Comparison of ENCODE assay signal across 1 cellular context in the genomic region with DNA sequence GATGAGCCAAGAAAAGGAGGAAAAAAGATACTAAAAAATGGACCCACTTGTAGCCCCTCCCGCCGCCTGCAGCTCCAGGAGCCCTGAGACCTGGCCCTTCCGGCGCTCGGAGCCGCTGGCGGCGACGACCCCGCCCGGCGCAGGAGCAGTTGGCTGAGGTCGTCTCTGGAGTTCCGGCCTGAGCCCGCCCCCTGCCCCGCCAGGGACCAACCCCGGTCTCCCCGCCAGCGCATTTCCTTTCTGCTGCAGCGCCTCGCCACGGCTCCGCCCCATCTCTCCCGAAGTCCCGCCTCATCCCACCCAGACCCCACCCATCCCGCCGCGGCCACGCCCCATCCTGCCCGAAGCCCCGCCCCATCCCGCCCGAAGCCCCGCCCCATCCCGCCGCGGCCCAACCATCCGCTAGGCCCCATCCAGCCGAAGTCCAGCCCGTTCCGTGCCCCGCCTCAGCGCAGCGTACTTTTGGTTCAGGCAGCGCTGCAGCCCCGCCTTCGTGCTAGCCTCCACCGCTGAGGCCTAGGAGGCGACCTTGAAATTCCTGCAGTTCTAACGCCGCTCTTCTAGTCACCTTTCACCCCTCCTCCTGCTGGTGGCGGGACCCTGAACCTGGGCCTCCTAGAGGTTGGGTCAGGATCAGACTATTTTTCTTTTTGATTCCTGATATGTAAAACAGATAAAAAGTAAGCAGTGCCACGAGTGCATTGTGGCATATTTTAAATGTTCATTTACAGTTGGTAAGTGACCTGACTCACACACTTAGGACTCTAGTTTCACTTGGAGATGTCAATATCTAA.
A peak's percentile ranks its signal among the peaks of the same experiment; 100 is the strongest.
TF ChIP-seq lines count a peak whose summit lies in the region.

A gene with protein sequence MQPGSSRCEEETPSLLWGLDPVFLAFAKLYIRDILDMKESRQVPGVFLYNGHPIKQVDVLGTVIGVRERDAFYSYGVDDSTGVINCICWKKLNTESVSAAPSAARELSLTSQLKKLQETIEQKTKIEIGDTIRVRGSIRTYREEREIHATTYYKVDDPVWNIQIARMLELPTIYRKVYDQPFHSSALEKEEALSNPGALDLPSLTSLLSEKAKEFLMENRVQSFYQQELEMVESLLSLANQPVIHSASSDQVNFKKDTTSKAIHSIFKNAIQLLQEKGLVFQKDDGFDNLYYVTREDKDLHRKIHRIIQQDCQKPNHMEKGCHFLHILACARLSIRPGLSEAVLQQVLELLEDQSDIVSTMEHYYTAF (minus strand): TSS at position 132 of the 794 bp plus-strand sequence. CDS start 590 bp downstream, outside the sequence.

TF ChIP-seq in HepG2, 621 proteins besides CTCF, POLR2A, EP300 and RAD21 (continued from another document and continues in another):
- TF ChIP-seq, protein P1, sequence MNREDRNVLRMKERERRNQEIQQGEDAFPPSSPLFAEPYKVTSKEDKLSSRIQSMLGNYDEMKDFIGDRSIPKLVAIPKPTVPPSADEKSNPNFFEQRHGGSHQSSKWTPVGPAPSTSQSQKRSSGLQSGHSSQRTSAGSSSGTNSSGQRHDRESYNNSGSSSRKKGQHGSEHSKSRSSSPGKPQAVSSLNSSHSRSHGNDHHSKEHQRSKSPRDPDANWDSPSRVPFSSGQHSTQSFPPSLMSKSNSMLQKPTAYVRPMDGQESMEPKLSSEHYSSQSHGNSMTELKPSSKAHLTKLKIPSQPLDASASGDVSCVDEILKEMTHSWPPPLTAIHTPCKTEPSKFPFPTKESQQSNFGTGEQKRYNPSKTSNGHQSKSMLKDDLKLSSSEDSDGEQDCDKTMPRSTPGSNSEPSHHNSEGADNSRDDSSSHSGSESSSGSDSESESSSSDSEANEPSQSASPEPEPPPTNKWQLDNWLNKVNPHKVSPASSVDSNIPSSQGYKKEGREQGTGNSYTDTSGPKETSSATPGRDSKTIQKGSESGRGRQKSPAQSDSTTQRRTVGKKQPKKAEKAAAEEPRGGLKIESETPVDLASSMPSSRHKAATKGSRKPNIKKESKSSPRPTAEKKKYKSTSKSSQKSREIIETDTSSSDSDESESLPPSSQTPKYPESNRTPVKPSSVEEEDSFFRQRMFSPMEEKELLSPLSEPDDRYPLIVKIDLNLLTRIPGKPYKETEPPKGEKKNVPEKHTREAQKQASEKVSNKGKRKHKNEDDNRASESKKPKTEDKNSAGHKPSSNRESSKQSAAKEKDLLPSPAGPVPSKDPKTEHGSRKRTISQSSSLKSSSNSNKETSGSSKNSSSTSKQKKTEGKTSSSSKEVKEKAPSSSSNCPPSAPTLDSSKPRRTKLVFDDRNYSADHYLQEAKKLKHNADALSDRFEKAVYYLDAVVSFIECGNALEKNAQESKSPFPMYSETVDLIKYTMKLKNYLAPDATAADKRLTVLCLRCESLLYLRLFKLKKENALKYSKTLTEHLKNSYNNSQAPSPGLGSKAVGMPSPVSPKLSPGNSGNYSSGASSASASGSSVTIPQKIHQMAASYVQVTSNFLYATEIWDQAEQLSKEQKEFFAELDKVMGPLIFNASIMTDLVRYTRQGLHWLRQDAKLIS (CRISPR knock-in tag; IDR thresholded peaks at IDR 0.05) = no peak
- TF ChIP-seq BORCS8-MEF2B (CRISPR knock-in tag; IDR thresholded peaks at IDR 0.05) (no peak), ZBTB38 (CRISPR knock-in tag; IDR thresholded peaks at IDR 0.05) (peak; percentile 8; the same call in 1 of the 2 replicates), CAMTA2 (CRISPR knock-in tag; IDR thresholded peaks at IDR 0.05; ENCODE audit: borderline replicate concordance) (no peak), MEIS1 (CRISPR knock-in tag; IDR thresholded peaks at IDR 0.05; ENCODE audit: borderline replicate concordance) (no peak; the same call in 1 of the 2 replicates), AHR (CRISPR knock-in tag; IDR thresholded peaks at IDR 0.05) (no peak), ZSCAN22 (CRISPR knock-in tag; IDR thresholded peaks at IDR 0.05) (peak; percentile 45; the same call in 1 of the 2 replicates), HNRNPUL1 (IDR thresholded peaks at IDR 0.05; ENCODE audit: low read depth, low read length) (no peak), KDM5A (IDR thresholded peaks at IDR 0.05; ENCODE audit: borderline replicate concordance, low read length) (peak; percentile 64), U2AF2 (IDR thresholded peaks at IDR 0.05; ENCODE audit: low read depth, low read length) (no peak), ZNF577 (CRISPR knock-in tag; IDR thresholded peaks at IDR 0.05; ENCODE audit: borderline replicate concordance, low read depth) (no peak), ZNF775 (CRISPR knock-in tag; IDR thresholded peaks at IDR 0.05; ENCODE audit: borderline replicate concordance) (no peak), THYN1 (CRISPR knock-in tag; IDR thresholded peaks at IDR 0.05; ENCODE audit: borderline replicate concordance, low read depth) (no peak), ZNF747 (CRISPR knock-in tag; IDR thresholded peaks at IDR 0.05; ENCODE audit: borderline replicate concordance) (no peak), ZMAT3 (CRISPR knock-in tag; conservative IDR thresholded peaks at IDR 0.05) (peak; percentile 93; the same call in 1 of the 2 replicates), ZNF674 (CRISPR knock-in tag; IDR thresholded peaks at IDR 0.05; ENCODE audit: low read depth) (no peak), ZNF709 (CRISPR knock-in tag; IDR thresholded peaks at IDR 0.05) (no peak; the same call in 1 of the 2 replicates), TBX3 (IDR thresholded peaks at IDR 0.05; ENCODE audit: borderline replicate concordance) (no peak), SPEN (CRISPR knock-in tag; IDR thresholded peaks at IDR 0.05; ENCODE audit: low read depth) (peak; percentile 72), SRSF4 (IDR thresholded peaks at IDR 0.05; ENCODE audit: low read depth, low read length, poor library complexity, severe bottlenecking) (no peak), MTF1 (CRISPR knock-in tag; IDR thresholded peaks at IDR 0.05) (no peak)
- TF ChIP-seq, protein P2, sequence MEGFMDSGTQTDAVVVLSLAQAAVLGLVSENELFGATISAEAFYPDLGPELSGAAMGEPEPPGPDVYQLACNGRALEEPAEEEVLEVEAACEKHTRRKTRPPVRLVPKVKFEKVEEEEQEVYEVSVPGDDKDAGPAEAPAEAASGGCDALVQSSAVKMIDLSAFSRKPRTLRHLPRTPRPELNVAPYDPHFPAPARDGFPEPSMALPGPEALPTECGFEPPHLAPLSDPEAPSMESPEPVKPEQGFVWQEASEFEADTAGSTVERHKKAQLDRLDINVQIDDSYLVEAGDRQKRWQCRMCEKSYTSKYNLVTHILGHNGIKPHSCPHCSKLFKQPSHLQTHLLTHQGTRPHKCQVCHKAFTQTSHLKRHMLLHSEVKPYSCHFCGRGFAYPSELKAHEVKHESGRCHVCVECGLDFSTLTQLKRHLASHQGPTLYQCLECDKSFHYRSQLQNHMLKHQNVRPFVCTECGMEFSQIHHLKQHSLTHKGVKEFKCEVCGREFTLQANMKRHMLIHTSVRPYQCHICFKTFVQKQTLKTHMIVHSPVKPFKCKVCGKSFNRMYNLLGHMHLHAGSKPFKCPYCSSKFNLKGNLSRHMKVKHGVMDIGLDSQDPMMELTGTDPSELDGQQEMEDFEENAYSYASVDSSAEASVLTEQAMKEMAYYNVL (CRISPR knock-in tag; IDR thresholded peaks at IDR 0.05; ENCODE audit: borderline replicate concordance) = 0 out of 2 replicates have a peak, but pooled peaks have one; percentile 43
- TF ChIP-seq, protein P3, sequence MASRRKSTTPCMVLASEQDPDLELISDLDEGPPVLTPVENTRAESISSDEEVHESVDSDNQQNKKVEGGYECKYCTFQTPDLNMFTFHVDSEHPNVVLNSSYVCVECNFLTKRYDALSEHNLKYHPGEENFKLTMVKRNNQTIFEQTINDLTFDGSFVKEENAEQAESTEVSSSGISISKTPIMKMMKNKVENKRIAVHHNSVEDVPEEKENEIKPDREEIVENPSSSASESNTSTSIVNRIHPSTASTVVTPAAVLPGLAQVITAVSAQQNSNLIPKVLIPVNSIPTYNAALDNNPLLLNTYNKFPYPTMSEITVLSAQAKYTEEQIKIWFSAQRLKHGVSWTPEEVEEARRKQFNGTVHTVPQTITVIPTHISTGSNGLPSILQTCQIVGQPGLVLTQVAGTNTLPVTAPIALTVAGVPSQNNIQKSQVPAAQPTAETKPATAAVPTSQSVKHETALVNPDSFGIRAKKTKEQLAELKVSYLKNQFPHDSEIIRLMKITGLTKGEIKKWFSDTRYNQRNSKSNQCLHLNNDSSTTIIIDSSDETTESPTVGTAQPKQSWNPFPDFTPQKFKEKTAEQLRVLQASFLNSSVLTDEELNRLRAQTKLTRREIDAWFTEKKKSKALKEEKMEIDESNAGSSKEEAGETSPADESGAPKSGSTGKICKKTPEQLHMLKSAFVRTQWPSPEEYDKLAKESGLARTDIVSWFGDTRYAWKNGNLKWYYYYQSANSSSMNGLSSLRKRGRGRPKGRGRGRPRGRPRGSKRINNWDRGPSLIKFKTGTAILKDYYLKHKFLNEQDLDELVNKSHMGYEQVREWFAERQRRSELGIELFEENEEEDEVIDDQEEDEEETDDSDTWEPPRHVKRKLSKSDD (CRISPR knock-in tag; IDR thresholded peaks at IDR 0.05; ENCODE audit: low read depth) = no peak
- TF ChIP-seq, protein P4, sequence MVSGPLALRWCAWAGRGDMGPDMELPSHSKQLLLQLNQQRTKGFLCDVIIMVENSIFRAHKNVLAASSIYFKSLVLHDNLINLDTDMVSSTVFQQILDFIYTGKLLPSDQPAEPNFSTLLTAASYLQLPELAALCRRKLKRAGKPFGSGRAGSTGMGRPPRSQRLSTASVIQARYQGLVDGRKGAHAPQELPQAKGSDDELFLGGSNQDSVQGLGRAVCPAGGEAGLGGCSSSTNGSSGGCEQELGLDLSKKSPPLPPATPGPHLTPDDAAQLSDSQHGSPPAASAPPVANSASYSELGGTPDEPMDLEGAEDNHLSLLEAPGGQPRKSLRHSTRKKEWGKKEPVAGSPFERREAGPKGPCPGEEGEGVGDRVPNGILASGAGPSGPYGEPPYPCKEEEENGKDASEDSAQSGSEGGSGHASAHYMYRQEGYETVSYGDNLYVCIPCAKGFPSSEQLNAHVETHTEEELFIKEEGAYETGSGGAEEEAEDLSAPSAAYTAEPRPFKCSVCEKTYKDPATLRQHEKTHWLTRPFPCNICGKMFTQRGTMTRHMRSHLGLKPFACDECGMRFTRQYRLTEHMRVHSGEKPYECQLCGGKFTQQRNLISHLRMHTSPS (CRISPR knock-in tag; IDR thresholded peaks at IDR 0.05; ENCODE audit: low read depth) = 0 out of 2 replicates have a peak, but pooled peaks have one; percentile 29
- TF ChIP-seq, protein P5, sequence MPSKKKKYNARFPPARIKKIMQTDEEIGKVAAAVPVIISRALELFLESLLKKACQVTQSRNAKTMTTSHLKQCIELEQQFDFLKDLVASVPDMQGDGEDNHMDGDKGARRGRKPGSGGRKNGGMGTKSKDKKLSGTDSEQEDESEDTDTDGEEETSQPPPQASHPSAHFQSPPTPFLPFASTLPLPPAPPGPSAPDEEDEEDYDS (CRISPR knock-in tag; IDR thresholded peaks at IDR 0.05) = no peak; the same call in 1 of the 2 replicates
- TF ChIP-seq, protein P6, sequence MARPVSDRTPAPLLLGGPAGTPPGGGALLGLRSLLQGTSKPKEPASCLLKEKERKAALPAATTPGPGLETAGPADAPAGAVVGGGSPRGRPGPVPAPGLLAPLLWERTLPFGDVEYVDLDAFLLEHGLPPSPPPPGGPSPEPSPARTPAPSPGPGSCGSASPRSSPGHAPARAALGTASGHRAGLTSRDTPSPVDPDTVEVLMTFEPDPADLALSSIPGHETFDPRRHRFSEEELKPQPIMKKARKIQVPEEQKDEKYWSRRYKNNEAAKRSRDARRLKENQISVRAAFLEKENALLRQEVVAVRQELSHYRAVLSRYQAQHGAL (CRISPR knock-in tag; IDR thresholded peaks at IDR 0.05; ENCODE audit: not compliant biosample characterization) = no peak
- TF ChIP-seq, protein P7, sequence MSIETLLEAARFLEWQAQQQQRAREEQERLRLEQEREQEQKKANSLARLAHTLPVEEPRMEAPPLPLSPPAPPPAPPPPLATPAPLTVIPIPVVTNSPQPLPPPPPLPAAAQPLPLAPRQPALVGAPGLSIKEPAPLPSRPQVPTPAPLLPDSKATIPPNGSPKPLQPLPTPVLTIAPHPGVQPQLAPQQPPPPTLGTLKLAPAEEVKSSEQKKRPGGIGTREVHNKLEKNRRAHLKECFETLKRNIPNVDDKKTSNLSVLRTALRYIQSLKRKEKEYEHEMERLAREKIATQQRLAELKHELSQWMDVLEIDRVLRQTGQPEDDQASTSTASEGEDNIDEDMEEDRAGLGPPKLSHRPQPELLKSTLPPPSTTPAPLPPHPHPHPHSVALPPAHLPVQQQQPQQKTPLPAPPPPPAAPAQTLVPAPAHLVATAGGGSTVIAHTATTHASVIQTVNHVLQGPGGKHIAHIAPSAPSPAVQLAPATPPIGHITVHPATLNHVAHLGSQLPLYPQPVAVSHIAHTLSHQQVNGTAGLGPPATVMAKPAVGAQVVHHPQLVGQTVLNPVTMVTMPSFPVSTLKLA (IDR thresholded peaks at IDR 0.05) = no peak
- TF ChIP-seq, protein P8, sequence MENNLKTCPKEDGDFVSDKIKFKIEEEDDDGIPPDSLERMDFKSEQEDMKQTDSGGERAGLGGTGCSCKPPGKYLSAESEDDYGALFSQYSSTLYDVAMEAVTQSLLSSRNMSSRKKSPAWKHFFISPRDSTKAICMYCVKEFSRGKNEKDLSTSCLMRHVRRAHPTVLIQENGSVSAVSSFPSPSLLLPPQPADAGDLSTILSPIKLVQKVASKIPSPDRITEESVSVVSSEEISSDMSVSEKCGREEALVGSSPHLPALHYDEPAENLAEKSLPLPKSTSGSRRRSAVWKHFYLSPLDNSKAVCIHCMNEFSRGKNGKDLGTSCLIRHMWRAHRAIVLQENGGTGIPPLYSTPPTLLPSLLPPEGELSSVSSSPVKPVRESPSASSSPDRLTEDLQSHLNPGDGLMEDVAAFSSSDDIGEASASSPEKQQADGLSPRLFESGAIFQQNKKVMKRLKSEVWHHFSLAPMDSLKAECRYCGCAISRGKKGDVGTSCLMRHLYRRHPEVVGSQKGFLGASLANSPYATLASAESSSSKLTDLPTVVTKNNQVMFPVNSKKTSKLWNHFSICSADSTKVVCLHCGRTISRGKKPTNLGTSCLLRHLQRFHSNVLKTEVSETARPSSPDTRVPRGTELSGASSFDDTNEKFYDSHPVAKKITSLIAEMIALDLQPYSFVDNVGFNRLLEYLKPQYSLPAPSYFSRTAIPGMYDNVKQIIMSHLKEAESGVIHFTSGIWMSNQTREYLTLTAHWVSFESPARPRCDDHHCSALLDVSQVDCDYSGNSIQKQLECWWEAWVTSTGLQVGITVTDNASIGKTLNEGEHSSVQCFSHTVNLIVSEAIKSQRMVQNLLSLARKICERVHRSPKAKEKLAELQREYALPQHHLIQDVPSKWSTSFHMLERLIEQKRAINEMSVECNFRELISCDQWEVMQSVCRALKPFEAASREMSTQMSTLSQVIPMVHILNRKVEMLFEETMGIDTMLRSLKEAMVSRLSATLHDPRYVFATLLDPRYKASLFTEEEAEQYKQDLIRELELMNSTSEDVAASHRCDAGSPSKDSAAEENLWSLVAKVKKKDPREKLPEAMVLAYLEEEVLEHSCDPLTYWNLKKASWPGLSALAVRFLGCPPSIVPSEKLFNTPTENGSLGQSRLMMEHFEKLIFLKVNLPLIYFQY (CRISPR knock-in tag; IDR thresholded peaks at IDR 0.05; ENCODE audit: borderline replicate concordance) = peak; percentile 88
- TF ChIP-seq, protein P9, sequence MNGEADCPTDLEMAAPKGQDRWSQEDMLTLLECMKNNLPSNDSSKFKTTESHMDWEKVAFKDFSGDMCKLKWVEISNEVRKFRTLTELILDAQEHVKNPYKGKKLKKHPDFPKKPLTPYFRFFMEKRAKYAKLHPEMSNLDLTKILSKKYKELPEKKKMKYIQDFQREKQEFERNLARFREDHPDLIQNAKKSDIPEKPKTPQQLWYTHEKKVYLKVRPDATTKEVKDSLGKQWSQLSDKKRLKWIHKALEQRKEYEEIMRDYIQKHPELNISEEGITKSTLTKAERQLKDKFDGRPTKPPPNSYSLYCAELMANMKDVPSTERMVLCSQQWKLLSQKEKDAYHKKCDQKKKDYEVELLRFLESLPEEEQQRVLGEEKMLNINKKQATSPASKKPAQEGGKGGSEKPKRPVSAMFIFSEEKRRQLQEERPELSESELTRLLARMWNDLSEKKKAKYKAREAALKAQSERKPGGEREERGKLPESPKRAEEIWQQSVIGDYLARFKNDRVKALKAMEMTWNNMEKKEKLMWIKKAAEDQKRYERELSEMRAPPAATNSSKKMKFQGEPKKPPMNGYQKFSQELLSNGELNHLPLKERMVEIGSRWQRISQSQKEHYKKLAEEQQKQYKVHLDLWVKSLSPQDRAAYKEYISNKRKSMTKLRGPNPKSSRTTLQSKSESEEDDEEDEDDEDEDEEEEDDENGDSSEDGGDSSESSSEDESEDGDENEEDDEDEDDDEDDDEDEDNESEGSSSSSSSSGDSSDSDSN (CRISPR knock-in tag; IDR thresholded peaks at IDR 0.05) = peak; percentile 54
